1 cellular context compared by ENCODE assay signal in genomic region chr1:46034601-46035516, GRCh38.
TF ChIP-seq lines count a peak whose summit lies in the region.

No MANE protein-coding gene starts in this region.

TF ChIP-seq in H1, 55 proteins besides CTCF, POLR2A, EP300 and RAD21:
- TF ChIP-seq SAP30 (IDR thresholded peaks at IDR 0.05; ENCODE audit: insufficient read depth, insufficient replicate concordance, low read length) (no peak), JUND (IDR thresholded peaks at IDR 0.05; ENCODE audit: low read length) (no peak), SIRT6 (IDR thresholded peaks at IDR 0.05; ENCODE audit: low read length) (no peak), RBBP5 (IDR thresholded peaks at IDR 0.05; ENCODE audit: borderline replicate concordance, low read depth, low read length) (no peak), SUZ12 (IDR thresholded peaks at IDR 0.05; ENCODE audit: low read length) (no peak), CHD1 (IDR thresholded peaks at IDR 0.05; ENCODE audit: low read depth, low read length) (no peak), CBX5 (IDR thresholded peaks at IDR 0.05; ENCODE audit: low read depth, low read length) (no peak), NRF1 (IDR thresholded peaks at IDR 0.05; ENCODE audit: low read depth, low read length) (no peak), POLR2AphosphoS5 (IDR thresholded peaks at IDR 0.05; ENCODE audit: low read depth, low read length) (no peak; the same call in 1 of the 2 replicates), TAF7 (optimal IDR thresholded peaks at IDR 0.05; ENCODE audit: borderline replicate concordance, low read depth, low read length) (no peak), USF2 (IDR thresholded peaks at IDR 0.05; ENCODE audit: low read length) (no peak), TAF1 (IDR thresholded peaks at IDR 0.05; ENCODE audit: low read depth, low read length) (no peak), KDM1A (IDR thresholded peaks at IDR 0.05; ENCODE audit: borderline replicate concordance, low read length) (no peak), CTBP2 (IDR thresholded peaks at IDR 0.05; ENCODE audit: borderline replicate concordance, insufficient read depth, insufficient read length, low read length) (no peak)
